In the genomic region with DNA sequence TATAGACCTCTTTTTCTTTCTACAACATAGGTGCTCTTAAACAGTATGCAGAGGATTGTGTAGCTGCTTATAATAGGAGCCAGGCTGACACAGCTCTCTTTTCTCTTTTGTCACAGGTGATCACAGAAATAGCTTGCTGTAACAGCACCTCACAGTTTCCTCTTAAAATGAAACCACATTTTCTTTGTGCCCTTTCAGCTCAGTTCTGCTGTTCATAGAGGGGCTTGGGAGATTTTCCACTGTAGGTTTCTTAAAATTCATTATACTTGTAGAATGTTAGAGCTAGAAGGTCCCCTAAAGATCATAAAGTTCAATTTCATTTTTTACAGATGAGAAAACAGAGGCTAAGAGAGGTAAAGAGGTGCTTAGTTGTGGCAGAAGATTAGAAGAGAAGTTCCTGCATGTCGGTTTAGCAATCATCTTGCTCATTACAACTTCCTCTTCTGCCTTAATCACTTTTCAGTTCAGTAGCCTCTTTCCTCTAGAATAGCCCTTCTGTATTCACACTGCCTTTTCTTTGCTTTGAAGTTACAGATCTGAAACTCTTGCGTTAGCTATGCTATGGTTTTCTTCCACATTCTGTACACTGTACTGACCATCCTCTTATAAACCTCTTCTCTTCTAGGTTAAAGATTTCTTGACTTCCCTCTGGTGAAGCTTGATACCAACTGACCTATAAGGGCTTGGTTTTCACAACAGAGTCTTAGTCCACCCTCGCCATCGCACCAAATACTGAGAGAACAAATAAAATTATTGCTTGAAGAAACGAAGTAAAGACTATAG, we compare ENCODE assay signal across 10 cellular contexts. TPM values are rescaled to one million over a fixed set of nuclear protein-coding genes. Genes with fewer than 3 reads are reported as not detected.
A peak's percentile ranks its signal among the peaks of the same experiment; 100 is the strongest.
DNase-seq lines count a peak whose midpoint lies in the region; ATAC-seq, FAIRE-seq and TF ChIP-seq lines count a peak whose summit lies in the region.
"Had no signal": no experiment of that assay in that cellular context is flagged by ENCODE, and none has a peak within 500 bp of the region (broad histone marks: within the 10 kb centered on the region; RNA-seq: fewer than 3 reads in every experiment).

No MANE protein-coding gene starts in this region.

- H3K4me1 Mint-ChIP-seq in central memory CD8-positive, alpha-beta T cell = peaks cover 91% of the 10 kb centered on the region
- H3K4me1 Mint-ChIP-seq: brain had no signal

- no peaks in the 10 kb centered on the region for H3K27me3 Mint-ChIP-seq in central memory CD8-positive, alpha-beta T cell
- H3K27me3 Mint-ChIP-seq: brain had no signal

- H3K36me3 ChIP-seq in adrenal gland (replicated peaks in 1 of 2) = peaks cover 0 to 6% of the 10 kb centered on the region in 2 donors

- H3K27ac ChIP-seq in adrenal gland = no peak overlapping the region

- DNase-seq in GF-D8 (lab: John Stamatoyannopoulos, UW) (peak; percentile 92), adrenal gland (no peak), NCI-H748 (lab: John Stamatoyannopoulos, UW; ENCODE audit: unreplicated experiment) (no peak), D721Med (ENCODE audit: insufficient read length, low spot score) (no peak), dermis blood vessel endothelial cell (no peak)
- no peak for DNase-seq in central memory CD8-positive, alpha-beta T cell (ENCODE audit: low spot score in 2 of 2)

- H3K9me3 ChIP-seq in adrenal gland (replicated peaks in 1 of 3) = no peaks in the 10 kb centered on the region

- H3K4me1 ChIP-seq in adrenal gland (replicated peaks in 1 of 2) = no peaks in the 10 kb centered on the region

- WGBS in adrenal gland, 4 donors = 71 to 73% (median 72%) methylated on average over 5 of the region's 5 CpGs

- TF ChIP-seq CTCF in adrenal gland (IDR thresholded peaks at IDR 0.05) = no peak
- no peak for TF ChIP-seq CTCF in D721Med (IDR thresholded peaks at IDR 0.05; ENCODE audit: insufficient read depth, missing control alignments)

- no peaks in the 10 kb centered on the region for H3K27me3 ChIP-seq in adrenal gland

- FAIRE-seq in D721Med (lab: Jason Lieb, UNC) = no peak
- FAIRE-seq: H1 had no signal

- peak overlapping the region; percentile 93 for H3K27ac Mint-ChIP-seq in central memory CD8-positive, alpha-beta T cell (ENCODE audit: low read depth)
- H3K27ac Mint-ChIP-seq: brain had no signal

- intact Hi-C loops in adrenal gland (cut with DNase I) = no loop called here

- H3K36me3 Mint-ChIP-seq in central memory CD8-positive, alpha-beta T cell (ENCODE audit: insufficient read depth) = peaks cover 16% of the 10 kb centered on the region

- peaks cover 5% of the 10 kb centered on the region for H3K9me3 Mint-ChIP-seq in central memory CD8-positive, alpha-beta T cell
- H3K9me3 Mint-ChIP-seq: brain had no signal

- H3K4me3 ChIP-seq in adrenal gland = no peak overlapping the region

- H3K4me3 Mint-ChIP-seq in central memory CD8-positive, alpha-beta T cell = peak overlapping the region; percentile 57
- H3K4me3 Mint-ChIP-seq: brain had no signal

- ATAC-seq in GM21360 (IDR thresholded peaks at IDR 0.05; ENCODE audit: unreplicated experiment) = peak; percentile 37
- ATAC-seq in HG03565 (IDR thresholded peaks at IDR 0.05; ENCODE audit: unreplicated experiment) = peak; percentile 33
- peak; percentile 59 for ATAC-seq in central memory CD8-positive, alpha-beta T cell (replicated peaks; ENCODE audit: extremely low read depth, poor library complexity, severe bottlenecking)

- no peak for TF ChIP-seq POLR2A in adrenal gland (IDR thresholded peaks at IDR 0.05)

RNA-seq across cellular contexts. Expression of gene C21orf91, which starts 35.1 kb away (rescaled TPM):
- total RNA-seq in adrenal gland (10 to 100 TPM in 4 of 8 donors, 1 to 10 TPM in 4; 1.9 to 19.1 (median 10.3) TPM), dermis blood vessel endothelial cell (6.7 and 9.2 TPM in 2 replicates)
- 10 to 100 TPM in 1 of 3 donors, 1 to 10 TPM in 2; 2.4 to 13.7 (median 2.5) TPM for polyA plus RNA-seq in adrenal gland
